In genomic region chr5:36156619-36157018, GRCh38 we compare ENCODE assay signal across 2 cellular contexts.
TF ChIP-seq lines count a peak whose summit lies in the region.

No MANE protein-coding gene starts in this region.

TF ChIP-seq in HepG2, 621 proteins besides CTCF, POLR2A, EP300 and RAD21:
- TF ChIP-seq MAFK (conservative IDR thresholded peaks at IDR 0.05 in 1 of 2, IDR thresholded peaks at IDR 0.05 in 1 of 2; ENCODE audit: low read length in 2 of 2) (peak in 1 of 2 experiments; percentile 76; a peak in 2 of 4 replicates), ZNF326 (CRISPR knock-in tag; IDR thresholded peaks at IDR 0.05; ENCODE audit: borderline replicate concordance) (no peak), MAFF (IDR thresholded peaks at IDR 0.05; ENCODE audit: low read depth, low read length) (peak; percentile 71)

TF ChIP-seq in HEK293T, 16 proteins besides CTCF, POLR2A, EP300 and RAD21:
- no peak for TF ChIP-seq BHLHE40 (IDR thresholded peaks at IDR 0.05; ENCODE audit: borderline replicate concordance)
- TF ChIP-seq CTBP1 (IDR thresholded peaks at IDR 0.05; ENCODE audit: borderline replicate concordance) = no peak
- TF ChIP-seq LEF1 (IDR thresholded peaks at IDR 0.05; ENCODE audit: borderline replicate concordance) = no peak
- no peak for TF ChIP-seq ZNF384 (IDR thresholded peaks at IDR 0.05)
- TF ChIP-seq SP1 (IDR thresholded peaks at IDR 0.05) = no peak
- no peak for TF ChIP-seq FOXM1 (IDR thresholded peaks at IDR 0.05; ENCODE audit: borderline replicate concordance)
- no peak for TF ChIP-seq SUZ12 (IDR thresholded peaks at IDR 0.05)
- no peak for TF ChIP-seq ARNT (IDR thresholded peaks at IDR 0.05)
